ENCODE assay signal across 2 cellular contexts in genomic region chr1:58784758-58785423, GRCh38.
TF ChIP-seq lines count a peak whose summit lies in the region.

No MANE protein-coding gene starts in this region.

TF ChIP-seq in HEK293, 187 proteins besides CTCF, POLR2A, EP300 and RAD21 (continued from another document and continues in another):
- TF ChIP-seq ZFHX2 (tag by site-specific recombination; conservative IDR thresholded peaks at IDR 0.05) (peak; percentile 93), HOXC10 (CRISPR knock-in tag; IDR thresholded peaks at IDR 0.05) (no peak), ZNF571 (tag by site-specific recombination; IDR thresholded peaks at IDR 0.05) (no peak), PRDM2 (tag by site-specific recombination; IDR thresholded peaks at IDR 0.05; ENCODE audit: borderline replicate concordance) (no peak), ZNF426 (tag by site-specific recombination; IDR thresholded peaks at IDR 0.05) (no peak), KLF1 (tag by site-specific recombination; IDR thresholded peaks at IDR 0.05) (no peak), PRDM6 (tag by site-specific recombination; IDR thresholded peaks at IDR 0.05) (no peak), MYNN (tag by site-specific recombination; IDR thresholded peaks at IDR 0.05; ENCODE audit: borderline replicate concordance) (no peak), ZNF366 (tag by site-specific recombination; conservative IDR thresholded peaks at IDR 0.05) (no peak), KLF7 (tag by site-specific recombination; IDR thresholded peaks at IDR 0.05; ENCODE audit: borderline replicate concordance) (no peak), ZNF785 (tag by site-specific recombination; IDR thresholded peaks at IDR 0.05) (no peak), ZSCAN5A (tag by site-specific recombination; IDR thresholded peaks at IDR 0.05) (no peak), ZNF416 (tag by site-specific recombination; IDR thresholded peaks at IDR 0.05) (no peak), ZNF561 (tag by site-specific recombination; IDR thresholded peaks at IDR 0.05; ENCODE audit: borderline replicate concordance) (no peak)

TF ChIP-seq in liver, 16 proteins besides CTCF, POLR2A, EP300 and RAD21 (continued from another document):
- TF ChIP-seq REST (IDR thresholded peaks at IDR 0.05): no peak
- TF ChIP-seq EGR1 (IDR thresholded peaks at IDR 0.05; ENCODE audit: low read depth in 2 of 2): peak in 1 of 2 donors; percentile 69
- TF ChIP-seq SP1 (IDR thresholded peaks at IDR 0.05): no peak
- peak; percentile 10 for TF ChIP-seq ATF3 (IDR thresholded peaks at IDR 0.05)
- peak; percentile 89 for TF ChIP-seq TAF1 (conservative IDR thresholded peaks at IDR 0.05)
- TF ChIP-seq JUND (IDR thresholded peaks at IDR 0.05): no peak
- no peak for TF ChIP-seq HNF4A (conservative IDR thresholded peaks at IDR 0.05)
- peak; percentile 50 for TF ChIP-seq YY1 (IDR thresholded peaks at IDR 0.05)
- TF ChIP-seq NR2F2 (IDR thresholded peaks at IDR 0.05): peak; percentile 5
